Comparison of ENCODE assay signal across 16 cellular contexts in the genomic region with DNA sequence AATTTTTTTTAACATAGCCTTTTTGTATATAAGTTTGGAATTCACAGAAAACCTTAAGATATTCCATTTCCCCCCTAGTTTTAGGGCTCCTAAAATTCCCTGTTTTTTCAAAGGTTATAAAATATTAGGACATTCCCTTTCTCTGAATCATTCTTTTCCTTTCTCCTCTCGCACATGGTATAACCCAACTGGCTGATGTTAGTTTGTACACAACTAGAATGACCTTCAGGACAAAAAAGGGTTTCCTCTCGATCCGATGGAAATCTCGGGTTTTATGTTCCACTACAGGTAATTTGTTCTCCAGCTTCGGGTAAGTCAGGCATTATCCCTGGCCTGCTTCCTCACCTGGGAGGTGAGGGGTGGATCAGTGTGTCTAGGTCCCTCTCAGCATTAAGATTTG.
"Had no signal": no experiment of that assay in that cellular context is flagged by ENCODE, and none has a peak within 500 bp of the region (broad histone marks: within the 10 kb centered on the region; RNA-seq: fewer than 3 reads in every experiment).

No MANE protein-coding gene starts in this region.

- H3K9me3 ChIP-seq: mucosa of descending colon, right atrium auricular region, upper lobe of left lung had no signal

- ATAC-seq: left colon; mucosa of descending colon; natural killer cell; stimulated activated memory B cell treated with anti-CD40 and anti-IgM and Interleukin-4, amounts not matched to agents 10 μg/mL and 1 μg/mL and 100 μg/mL, for 72 hours had no signal

- H3K27ac Mint-ChIP-seq: activated CD4-positive, alpha-beta memory T cell treated with anti-CD3 and anti-CD28 coated beads for 36 hours; activated T-helper 1 cell treated with anti-CD3 and anti-CD28 coated beads, Interleukin-12 subunit alpha, Interleukin-12 subunit beta, Interleukin-2, Interleukin-4 antibody, amounts not matched to agents 30 ng/mL and 10 ng/mL and 1 ng/mL, durations not matched to agents 14 hours and 24 hours and 36 hours; natural killer cell; stimulated activated memory B cell treated with anti-CD40 and anti-IgM and Interleukin-4, amounts not matched to agents 10 μg/mL and 1 μg/mL and 100 μg/mL, for 72 hours had no signal

- H3K36me3 Mint-ChIP-seq: activated CD4-positive, alpha-beta memory T cell treated with anti-CD3 and anti-CD28 coated beads for 36 hours; natural killer cell; stimulated activated memory B cell treated with anti-CD40 and anti-IgM and Interleukin-4, amounts not matched to agents 10 μg/mL and 1 μg/mL and 100 μg/mL, for 72 hours had no signal

- H3K4me3 ChIP-seq: coronary artery, mucosa of descending colon, right atrium auricular region, upper lobe of left lung had no signal

- H3K27me3 Mint-ChIP-seq: activated CD4-positive, alpha-beta memory T cell treated with anti-CD3 and anti-CD28 coated beads for 36 hours had no signal

- DNase-seq: activated CD4-positive, alpha-beta memory T cell treated with anti-CD3 and anti-CD28 coated beads for 36 hours; activated CD4-positive, CD25-positive, alpha-beta regulatory T cell treated with anti-CD3 and anti-CD28 coated beads, Interleukin-2, amount 50 U/mL, for 72 hours; activated naive CD4-positive, alpha-beta T cell treated with Interleukin-2 at 50 U/mL for 16 hours; effector memory CD4-positive, alpha-beta T cell; glutamatergic neuron; left colon; mammary epithelial cell; mucosa of descending colon; natural killer cell; posterior cingulate gyrus; T-helper 9 cell; upper lobe of left lung had no signal

- H3K9me3 Mint-ChIP-seq: activated CD4-positive, alpha-beta memory T cell treated with anti-CD3 and anti-CD28 coated beads for 36 hours; activated T-helper 1 cell treated with anti-CD3 and anti-CD28 coated beads, Interleukin-12 subunit alpha, Interleukin-12 subunit beta, Interleukin-2, Interleukin-4 antibody, amounts not matched to agents 30 ng/mL and 10 ng/mL and 1 ng/mL, durations not matched to agents 14 hours and 24 hours and 36 hours; natural killer cell; stimulated activated memory B cell treated with anti-CD40 and anti-IgM and Interleukin-4, amounts not matched to agents 10 μg/mL and 1 μg/mL and 100 μg/mL, for 72 hours had no signal

- H3K27ac ChIP-seq: upper lobe of left lung had no signal

- H3K36me3 ChIP-seq: right atrium auricular region, upper lobe of left lung had no signal

- H3K27me3 ChIP-seq: right atrium auricular region, upper lobe of left lung had no signal

- H3K4me3 Mint-ChIP-seq: activated CD4-positive, alpha-beta memory T cell treated with anti-CD3 and anti-CD28 coated beads for 36 hours; activated T-helper 1 cell treated with anti-CD3 and anti-CD28 coated beads, Interleukin-12 subunit alpha, Interleukin-12 subunit beta, Interleukin-2, Interleukin-4 antibody, amounts not matched to agents 30 ng/mL and 10 ng/mL and 1 ng/mL, durations not matched to agents 14 hours and 24 hours and 36 hours; natural killer cell; stimulated activated memory B cell treated with anti-CD40 and anti-IgM and Interleukin-4, amounts not matched to agents 10 μg/mL and 1 μg/mL and 100 μg/mL, for 72 hours had no signal
